ENCODE assay signal across 1 cellular context in genomic region chr17:4908301-4908700, GRCh38.
A peak's percentile ranks its signal among the peaks of the same experiment; 100 is the strongest.
TF ChIP-seq lines count a peak whose summit lies in the region.

No MANE protein-coding gene starts in this region.

TF ChIP-seq in HepG2, 621 proteins besides CTCF, POLR2A, EP300 and RAD21 (continued from another document and continues in another):
- TF ChIP-seq HMGA1 (CRISPR knock-in tag; conservative IDR thresholded peaks at IDR 0.05) (no peak), BATF2 (CRISPR knock-in tag; IDR thresholded peaks at IDR 0.05) (0 out of 2 replicates have a peak, but pooled peaks have one; percentile 25), HOMEZ (CRISPR knock-in tag; IDR thresholded peaks at IDR 0.05; ENCODE audit: low read depth) (peak; percentile 72; the same call in 1 of the 2 replicates), ZNF567 (CRISPR knock-in tag; IDR thresholded peaks at IDR 0.05; ENCODE audit: borderline replicate concordance) (no peak), ZNF235 (CRISPR knock-in tag; IDR thresholded peaks at IDR 0.05; ENCODE audit: borderline replicate concordance) (no peak), ZNF12 (CRISPR knock-in tag; IDR thresholded peaks at IDR 0.05) (no peak), PHF21A (CRISPR knock-in tag; IDR thresholded peaks at IDR 0.05) (no peak), SAP130 (CRISPR knock-in tag; IDR thresholded peaks at IDR 0.05; ENCODE audit: low read depth) (peak; percentile 88), ZNF552 (CRISPR knock-in tag; IDR thresholded peaks at IDR 0.05; ENCODE audit: borderline replicate concordance) (no peak), SP140L (CRISPR knock-in tag; IDR thresholded peaks at IDR 0.05; ENCODE audit: borderline replicate concordance) (no peak), ZNF33B (CRISPR knock-in tag; IDR thresholded peaks at IDR 0.05) (no peak), MEIS1 (CRISPR knock-in tag; IDR thresholded peaks at IDR 0.05; ENCODE audit: borderline replicate concordance) (peak; percentile 62; the same call in 1 of the 2 replicates), BRF2 (CRISPR knock-in tag; IDR thresholded peaks at IDR 0.05) (no peak), SMARCC2 (IDR thresholded peaks at IDR 0.05) (no peak), E2F1 (CRISPR knock-in tag; IDR thresholded peaks at IDR 0.05) (no peak), SP1 (IDR thresholded peaks at IDR 0.05) (no peak), SP1 (CRISPR knock-in tag; IDR thresholded peaks at IDR 0.05) (no peak), DMTF1 (CRISPR knock-in tag; IDR thresholded peaks at IDR 0.05) (no peak), HMG20B (CRISPR knock-in tag; conservative IDR thresholded peaks at IDR 0.05) (no peak), ZBTB25 (CRISPR knock-in tag; IDR thresholded peaks at IDR 0.05) (0 out of 2 replicates have a peak, but pooled peaks have one; percentile 44), MTF2 (CRISPR knock-in tag; IDR thresholded peaks at IDR 0.05; ENCODE audit: borderline replicate concordance) (no peak), CC2D1A (CRISPR knock-in tag; IDR thresholded peaks at IDR 0.05) (no peak), CHCHD3 (CRISPR knock-in tag; IDR thresholded peaks at IDR 0.05) (no peak), AHDC1 (CRISPR knock-in tag; IDR thresholded peaks at IDR 0.05; ENCODE audit: borderline replicate concordance) (peak; percentile 44; the same call in 1 of the 2 replicates), HINFP (CRISPR knock-in tag; IDR thresholded peaks at IDR 0.05; ENCODE audit: low read depth) (peak; percentile 47; the same call in 1 of the 2 replicates), SIX1 (CRISPR knock-in tag; IDR thresholded peaks at IDR 0.05; ENCODE audit: borderline replicate concordance) (no peak), MIXL1 (CRISPR knock-in tag; IDR thresholded peaks at IDR 0.05) (peak; percentile 63), RBM22 (optimal IDR thresholded peaks at IDR 0.05; ENCODE audit: low read length) (no peak)
- TF ChIP-seq, protein P1, sequence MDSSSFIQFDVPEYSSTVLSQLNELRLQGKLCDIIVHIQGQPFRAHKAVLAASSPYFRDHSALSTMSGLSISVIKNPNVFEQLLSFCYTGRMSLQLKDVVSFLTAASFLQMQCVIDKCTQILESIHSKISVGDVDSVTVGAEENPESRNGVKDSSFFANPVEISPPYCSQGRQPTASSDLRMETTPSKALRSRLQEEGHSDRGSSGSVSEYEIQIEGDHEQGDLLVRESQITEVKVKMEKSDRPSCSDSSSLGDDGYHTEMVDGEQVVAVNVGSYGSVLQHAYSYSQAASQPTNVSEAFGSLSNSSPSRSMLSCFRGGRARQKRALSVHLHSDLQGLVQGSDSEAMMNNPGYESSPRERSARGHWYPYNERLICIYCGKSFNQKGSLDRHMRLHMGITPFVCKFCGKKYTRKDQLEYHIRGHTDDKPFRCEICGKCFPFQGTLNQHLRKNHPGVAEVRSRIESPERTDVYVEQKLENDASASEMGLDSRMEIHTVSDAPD (CRISPR knock-in tag; IDR thresholded peaks at IDR 0.05): no peak
- TF ChIP-seq, protein P2, sequence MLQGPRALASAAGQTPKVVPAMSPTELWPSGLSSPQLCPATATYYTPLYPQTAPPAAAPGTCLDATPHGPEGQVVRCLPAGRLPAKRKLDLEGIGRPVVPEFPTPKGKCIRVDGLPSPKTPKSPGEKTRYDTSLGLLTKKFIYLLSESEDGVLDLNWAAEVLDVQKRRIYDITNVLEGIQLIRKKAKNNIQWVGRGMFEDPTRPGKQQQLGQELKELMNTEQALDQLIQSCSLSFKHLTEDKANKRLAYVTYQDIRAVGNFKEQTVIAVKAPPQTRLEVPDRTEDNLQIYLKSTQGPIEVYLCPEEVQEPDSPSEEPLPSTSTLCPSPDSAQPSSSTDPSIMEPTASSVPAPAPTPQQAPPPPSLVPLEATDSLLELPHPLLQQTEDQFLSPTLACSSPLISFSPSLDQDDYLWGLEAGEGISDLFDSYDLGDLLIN (CRISPR knock-in tag; IDR thresholded peaks at IDR 0.05; ENCODE audit: borderline replicate concordance): no peak
- TF ChIP-seq, protein P3, sequence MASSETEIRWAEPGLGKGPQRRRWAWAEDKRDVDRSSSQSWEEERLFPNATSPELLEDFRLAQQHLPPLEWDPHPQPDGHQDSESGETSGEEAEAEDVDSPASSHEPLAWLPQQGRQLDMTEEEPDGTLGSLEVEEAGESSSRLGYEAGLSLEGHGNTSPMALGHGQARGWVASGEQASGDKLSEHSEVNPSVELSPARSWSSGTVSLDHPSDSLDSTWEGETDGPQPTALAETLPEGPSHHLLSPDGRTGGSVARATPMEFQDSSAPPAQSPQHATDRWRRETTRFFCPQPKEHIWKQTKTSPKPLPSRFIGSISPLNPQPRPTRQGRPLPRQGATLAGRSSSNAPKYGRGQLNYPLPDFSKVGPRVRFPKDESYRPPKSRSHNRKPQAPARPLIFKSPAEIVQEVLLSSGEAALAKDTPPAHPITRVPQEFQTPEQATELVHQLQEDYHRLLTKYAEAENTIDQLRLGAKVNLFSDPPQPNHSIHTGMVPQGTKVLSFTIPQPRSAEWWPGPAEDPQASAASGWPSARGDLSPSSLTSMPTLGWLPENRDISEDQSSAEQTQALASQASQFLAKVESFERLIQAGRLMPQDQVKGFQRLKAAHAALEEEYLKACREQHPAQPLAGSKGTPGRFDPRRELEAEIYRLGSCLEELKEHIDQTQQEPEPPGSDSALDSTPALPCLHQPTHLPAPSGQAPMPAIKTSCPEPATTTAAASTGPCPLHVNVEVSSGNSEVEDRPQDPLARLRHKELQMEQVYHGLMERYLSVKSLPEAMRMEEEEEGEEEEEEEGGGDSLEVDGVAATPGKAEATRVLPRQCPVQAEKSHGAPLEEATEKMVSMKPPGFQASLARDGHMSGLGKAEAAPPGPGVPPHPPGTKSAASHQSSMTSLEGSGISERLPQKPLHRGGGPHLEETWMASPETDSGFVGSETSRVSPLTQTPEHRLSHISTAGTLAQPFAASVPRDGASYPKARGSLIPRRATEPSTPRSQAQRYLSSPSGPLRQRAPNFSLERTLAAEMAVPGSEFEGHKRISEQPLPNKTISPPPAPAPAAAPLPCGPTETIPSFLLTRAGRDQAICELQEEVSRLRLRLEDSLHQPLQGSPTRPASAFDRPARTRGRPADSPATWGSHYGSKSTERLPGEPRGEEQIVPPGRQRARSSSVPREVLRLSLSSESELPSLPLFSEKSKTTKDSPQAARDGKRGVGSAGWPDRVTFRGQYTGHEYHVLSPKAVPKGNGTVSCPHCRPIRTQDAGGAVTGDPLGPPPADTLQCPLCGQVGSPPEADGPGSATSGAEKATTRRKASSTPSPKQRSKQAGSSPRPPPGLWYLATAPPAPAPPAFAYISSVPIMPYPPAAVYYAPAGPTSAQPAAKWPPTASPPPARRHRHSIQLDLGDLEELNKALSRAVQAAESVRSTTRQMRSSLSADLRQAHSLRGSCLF (CRISPR knock-in tag; IDR thresholded peaks at IDR 0.05; ENCODE audit: borderline replicate concordance): no peak
